In the genomic region with DNA sequence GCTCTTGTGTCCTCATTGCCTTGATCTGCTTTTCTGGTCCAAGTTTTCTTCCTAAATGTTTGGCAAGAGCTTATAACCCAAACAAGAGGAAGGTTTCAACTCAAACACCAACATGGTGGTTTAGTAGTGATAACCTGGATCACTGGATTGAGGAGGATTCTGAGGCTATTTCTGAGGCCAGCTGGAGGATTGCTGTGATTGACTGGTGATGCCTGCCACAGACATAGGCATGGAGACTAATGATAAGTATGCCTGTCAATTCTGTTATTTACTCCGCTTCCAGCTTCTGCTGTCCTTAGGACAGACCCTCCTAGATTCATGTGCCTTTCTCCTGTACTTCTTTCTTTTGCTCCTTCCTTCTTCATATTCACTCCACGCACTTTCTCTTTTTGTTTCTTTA, we compare ENCODE assay signal across 25 cellular contexts.
"Had no signal": no experiment of that assay in that cellular context is flagged by ENCODE, and none has a peak within 500 bp of the region (broad histone marks: within the 10 kb centered on the region; RNA-seq: fewer than 3 reads in every experiment).

No MANE protein-coding gene starts in this region.

- H3K4me3 ChIP-seq: heart right ventricle, left lung, lung, ovary, psoas muscle, right atrium auricular region, tibial nerve had no signal

- DNase-seq: activated CD4-positive, alpha-beta T cell treated with anti-CD3 and anti-CD28 coated beads, Interleukin-2, amount 10 ng/mL, durations not matched to agents 24 days and 14 days; activated CD8-positive, alpha-beta T cell treated with anti-CD3 and anti-CD28 coated beads, Interleukin-2, amount 10 ng/mL, durations not matched to agents 7 days and 5 days; activated gamma-delta T cell treated with Interleukin-2 at 50 U/mL for 16 hours; aorta; erythroblast; foreskin fibroblast; heart right ventricle; kidney glomerular epithelial cell; left lung; naive thymus-derived CD8-positive, alpha-beta T cell; ovary; psoas muscle; stimulated activated CD4-positive, alpha-beta T cell treated with anti-CD3 and anti-CD28 coated beads, Interleukin-4, amount 100 ng/mL, for 24 hours; stimulated activated naive CD8-positive, alpha-beta T cell treated with anti-CD3 and anti-CD28 coated beads, Interleukin-15, Interleukin-2, amounts not matched to agents 100 U/mL and 50 U/mL, for 24 hours had no signal

- ATAC-seq: activated CD4-positive, CD25-positive, alpha-beta regulatory T cell treated with anti-CD3 and anti-CD28 coated beads, Interleukin-2, amount 50 U/mL, for 24 hours; activated CD8-positive, alpha-beta T cell treated with anti-CD3 and anti-CD28 coated beads, Interleukin-2, amount 10 ng/mL, durations not matched to agents 7 days and 5 days; activated naive CD4-positive, alpha-beta T cell treated with anti-CD3 and anti-CD28 coated beads, Interleukin-2, amount 50 U/mL, for 72 hours; heart right ventricle; left lung; naive thymus-derived CD8-positive, alpha-beta T cell; psoas muscle; stimulated activated naive CD8-positive, alpha-beta T cell treated with anti-CD3 and anti-CD28 coated beads, Interleukin-15, Interleukin-2, amounts not matched to agents 100 U/mL and 50 U/mL, for 24 hours had no signal

- H3K9me3 Mint-ChIP-seq: activated CD4-positive, alpha-beta T cell treated with anti-CD3 and anti-CD28 coated beads, Interleukin-2, amount 10 ng/mL, durations not matched to agents 24 days and 14 days; activated naive CD4-positive, alpha-beta T cell treated with anti-CD3 and anti-CD28 coated beads, Interleukin-2, amount 50 U/mL, for 72 hours; activated T-helper 1 cell treated with anti-CD3 and anti-CD28 coated beads, Interleukin-12 subunit alpha, Interleukin-12 subunit beta, Interleukin-2, Interleukin-4 antibody, amounts not matched to agents 30 ng/mL and 10 ng/mL and 1 ng/mL, durations not matched to agents 14 hours and 24 hours and 36 hours; mesothelial cell of epicardium; naive thymus-derived CD8-positive, alpha-beta T cell; T-helper 1 cell treated with Interleukin-12 subunit alpha and Interleukin-12 subunit beta and Interleukin-4 antibody, amounts not matched to agents 30 μg/mL and 1 μg/mL, for 36 hours had no signal

- H3K27ac Mint-ChIP-seq: activated CD4-positive, alpha-beta T cell treated with anti-CD3 and anti-CD28 coated beads, Interleukin-2, amount 10 ng/mL, durations not matched to agents 24 days and 14 days; activated CD8-positive, alpha-beta T cell treated with anti-CD3 and anti-CD28 coated beads, Interleukin-2, amount 10 ng/mL, durations not matched to agents 7 days and 5 days; activated naive CD4-positive, alpha-beta T cell treated with anti-CD3 and anti-CD28 coated beads, Interleukin-2, amount 50 U/mL, for 72 hours; activated T-helper 1 cell treated with anti-CD3 and anti-CD28 coated beads, Interleukin-12 subunit alpha, Interleukin-12 subunit beta, Interleukin-2, Interleukin-4 antibody, amounts not matched to agents 30 ng/mL and 10 ng/mL and 1 ng/mL, durations not matched to agents 14 hours and 24 hours and 36 hours; T-helper 1 cell treated with Interleukin-12 subunit alpha and Interleukin-12 subunit beta and Interleukin-4 antibody, amounts not matched to agents 30 μg/mL and 1 μg/mL, for 36 hours had no signal

- H3K36me3 ChIP-seq: heart right ventricle, left lung, ovary, right atrium auricular region, tibial nerve had no signal

- H3K4me3 Mint-ChIP-seq: activated CD4-positive, alpha-beta T cell treated with anti-CD3 and anti-CD28 coated beads, Interleukin-2, amount 10 ng/mL, durations not matched to agents 24 days and 14 days; activated CD8-positive, alpha-beta T cell treated with anti-CD3 and anti-CD28 coated beads, Interleukin-2, amount 10 ng/mL, durations not matched to agents 7 days and 5 days; activated T-helper 1 cell treated with anti-CD3 and anti-CD28 coated beads, Interleukin-12 subunit alpha, Interleukin-12 subunit beta, Interleukin-2, Interleukin-4 antibody, amounts not matched to agents 30 ng/mL and 10 ng/mL and 1 ng/mL, durations not matched to agents 14 hours and 24 hours and 36 hours; brain; mesothelial cell of epicardium; naive thymus-derived CD8-positive, alpha-beta T cell; T-helper 1 cell treated with Interleukin-12 subunit alpha and Interleukin-12 subunit beta and Interleukin-4 antibody, amounts not matched to agents 30 μg/mL and 1 μg/mL, for 36 hours had no signal

- H3K27ac ChIP-seq: heart right ventricle, left lung, ovary, psoas muscle, right atrium auricular region, tibial nerve had no signal

- H3K4me1 ChIP-seq: left lung, psoas muscle, tibial nerve had no signal

- FAIRE-seq: endometrium, urothelium cell line had no signal

- H3K9me3 ChIP-seq: heart right ventricle, left lung, ovary, psoas muscle, right atrium auricular region, tibial nerve had no signal

- H3K27me3 ChIP-seq: heart right ventricle, left lung, ovary, right atrium auricular region, tibial nerve had no signal

- H3K36me3 Mint-ChIP-seq: activated naive CD4-positive, alpha-beta T cell treated with anti-CD3 and anti-CD28 coated beads, Interleukin-2, amount 50 U/mL, for 72 hours; brain; mesothelial cell of epicardium; naive thymus-derived CD8-positive, alpha-beta T cell had no signal

- H3K4me1 Mint-ChIP-seq: activated CD4-positive, alpha-beta T cell treated with anti-CD3 and anti-CD28 coated beads, Interleukin-2, amount 10 ng/mL, durations not matched to agents 24 days and 14 days had no signal

- H3K27me3 Mint-ChIP-seq: brain had no signal
